Comparison of ENCODE assay signal across 27 cellular contexts in genomic region chrX:107541244-107541643, GRCh38.
DNase-seq lines count a peak whose midpoint lies in the region; ATAC-seq, FAIRE-seq and TF ChIP-seq lines count a peak whose summit lies in the region.
"Had no signal": no experiment of that assay in that cellular context is flagged by ENCODE, and none has a peak within 500 bp of the region (broad histone marks: within the 10 kb centered on the region; RNA-seq: fewer than 3 reads in every experiment).

No MANE protein-coding gene starts in this region.

- TF ChIP-seq CTCF in astrocyte (IDR thresholded peaks at IDR 0.05; ENCODE audit: insufficient read depth, low read depth, low read length): no peak

- H3K4me3 Mint-ChIP-seq in astrocyte (ENCODE audit: unreplicated experiment): no peak overlapping the region
- H3K4me3 Mint-ChIP-seq: activated naive CD4-positive, alpha-beta T cell treated with anti-CD3 and anti-CD28 coated beads, Interleukin-2, amount 50 U/mL, for 24 hours; naive thymus-derived CD4-positive, alpha-beta T cell; stimulated activated effector memory CD8-positive, alpha-beta T cell treated with anti-CD3 and anti-CD28 coated beads, Interleukin-12 subunit alpha, Interleukin-12 subunit beta, amount 100 ng/mL, for 72 hours; T-helper 17 cell had no signal

- H3K9me3 ChIP-seq in astrocyte (ENCODE audit: insufficient read depth, low read depth, low read length) (no peaks in the 10 kb centered on the region), mesenchymal stem cell (ENCODE audit: control insufficient read depth, low read length) (no peaks in the 10 kb centered on the region)
- H3K9me3 ChIP-seq: heart left ventricle, prostate gland, sigmoid colon had no signal

- no peak overlapping the region for H2BK5ac ChIP-seq in mesenchymal stem cell (ENCODE audit: low read depth, low read length, poor library complexity, severe bottlenecking)

- H3K4ac ChIP-seq in mesenchymal stem cell (ENCODE audit: low read depth in 1 of 2, low read length in 2 of 2): no peak overlapping the region

- no peak overlapping the region for H2BK120ac ChIP-seq in mesenchymal stem cell (ENCODE audit: low read depth, low read length)

- DNase-seq in DMS53 treated with DMSO at 0.1 percent for 48 hours (lab: John Stamatoyannopoulos, UW; ENCODE audit: unreplicated experiment): peak; percentile 30
- peak; percentile 12 for DNase-seq in LHCN-M2 (ENCODE audit: low read depth)
- peak; percentile 12 for DNase-seq in astrocyte (ENCODE audit: low read depth)
- DNase-seq in mesenchymal stem cell: peak; percentile 43
- no peak for DNase-seq in NCI-H2171 (lab: John Stamatoyannopoulos, UW)
- no peak for DNase-seq in middle frontal gyrus (ENCODE audit: extremely low spot score, low spot score)
- no peak for DNase-seq in HEK293T (ENCODE audit: extremely low spot score)
- DNase-seq: activated CD4-positive, alpha-beta T cell treated with anti-CD3 and anti-CD28 coated beads, Interleukin-2, amount 50 U/mL, for 48 hours; activated CD4-positive, CD25-positive, alpha-beta regulatory T cell treated with anti-CD3 and anti-CD28 coated beads, Interleukin-2, amount 50 U/mL, for 72 hours; activated CD8-positive, alpha-beta memory T cell treated with anti-CD3 and anti-CD28 coated beads, Interleukin-2, amount 50 U/mL, for 48 hours; amygdala; heart left ventricle; kidney; naive thymus-derived CD4-positive, alpha-beta T cell; NCI-H1105 treated with DMSO at 0.1 percent for 48 hours; NCI-H1930; NCI-H524; nucleus accumbens; SHP77; sigmoid colon; T-helper 17 cell had no signal

- no peaks in the 10 kb centered on the region for H3K27me3 Mint-ChIP-seq in astrocyte (ENCODE audit: low read depth, unreplicated experiment)
- H3K27me3 Mint-ChIP-seq: activated naive CD4-positive, alpha-beta T cell treated with anti-CD3 and anti-CD28 coated beads, Interleukin-2, amount 50 U/mL, for 24 hours had no signal

- H3K36me3 ChIP-seq in astrocyte (ENCODE audit: insufficient read depth, low read length) (no peaks in the 10 kb centered on the region), mesenchymal stem cell (ENCODE audit: control insufficient read depth in 1 of 2, insufficient read depth in 2 of 2, low read depth in 1 of 2, low read length in 2 of 2) (no peaks in the 10 kb centered on the region)
- H3K36me3 ChIP-seq: heart left ventricle, prostate gland, sigmoid colon had no signal

- no peak overlapping the region for H3K27ac ChIP-seq in astrocyte (ENCODE audit: low read depth, low read length)
- H3K27ac ChIP-seq in mesenchymal stem cell (ENCODE audit: low read length, poor library complexity, severe bottlenecking): no peak overlapping the region
- H3K27ac ChIP-seq: heart left ventricle, PC-9, prostate gland, sigmoid colon had no signal

- H3K23ac ChIP-seq in mesenchymal stem cell (ENCODE audit: low read length in 2 of 2): no peak overlapping the region

- H2BK12ac ChIP-seq in mesenchymal stem cell (ENCODE audit: low read length in 2 of 2): no peak overlapping the region

- H4K8ac ChIP-seq in mesenchymal stem cell (ENCODE audit: low read length): no peak overlapping the region

- whole genome bisulfite sequencing in mesenchymal stem cell: 100% methylated on average over 1 of the region's 1 CpG

- ATAC-seq in HG03520 (IDR thresholded peaks at IDR 0.05; ENCODE audit: unreplicated experiment): no peak
- ATAC-seq: heart left ventricle; K562; naive thymus-derived CD4-positive, alpha-beta T cell; stimulated activated effector memory CD8-positive, alpha-beta T cell treated with anti-CD3 and anti-CD28 coated beads, Interleukin-12 subunit alpha, Interleukin-12 subunit beta, amount 100 ng/mL, for 72 hours; T-helper 17 cell had no signal

- H2AK5ac ChIP-seq in mesenchymal stem cell (ENCODE audit: low read length, severe bottlenecking): no peak overlapping the region

- no peaks in the 10 kb centered on the region for H4K20me1 ChIP-seq in astrocyte (ENCODE audit: insufficient read depth, low read length)

- H3K9me3 Mint-ChIP-seq in astrocyte (ENCODE audit: unreplicated experiment): no peaks in the 10 kb centered on the region
- H3K9me3 Mint-ChIP-seq: activated naive CD4-positive, alpha-beta T cell treated with anti-CD3 and anti-CD28 coated beads, Interleukin-2, amount 50 U/mL, for 24 hours; naive thymus-derived CD4-positive, alpha-beta T cell; stimulated activated effector memory CD8-positive, alpha-beta T cell treated with anti-CD3 and anti-CD28 coated beads, Interleukin-12 subunit alpha, Interleukin-12 subunit beta, amount 100 ng/mL, for 72 hours had no signal

- CTCF ChIA-PET in HEK293T (lab: Yijun Ruan, JAX): interaction anchor here (0.8 kb wide), 1 partner anchor 514 kb away, joined by 3 read pairs; no protein-coding TSS in a partner anchor

- H2AFZ ChIP-seq in astrocyte (ENCODE audit: low read depth, low read length) (no peak overlapping the region), mesenchymal stem cell (ENCODE audit: low read depth, low read length) (no peak overlapping the region)
- H2AFZ ChIP-seq: PC-9 had no signal

- H4K91ac ChIP-seq in mesenchymal stem cell (ENCODE audit: low read length): no peak overlapping the region

- H3K79me2 ChIP-seq in astrocyte (ENCODE audit: insufficient read depth, low read length): no peaks in the 10 kb centered on the region

- H3K27me3 ChIP-seq in astrocyte (ENCODE audit: insufficient read depth, low read length) (no peaks in the 10 kb centered on the region), mesenchymal stem cell (ENCODE audit: control insufficient read depth in 1 of 2, insufficient read depth in 1 of 2, low read length in 2 of 2) (peaks cover 0 to 42% of the 10 kb centered on the region in 2 experiments)
- H3K27me3 ChIP-seq: sigmoid colon had no signal

- H3K9ac ChIP-seq in astrocyte (ENCODE audit: low read length) (no peak overlapping the region), mesenchymal stem cell (ENCODE audit: low read length) (no peak overlapping the region)

- no peak overlapping the region for H3K27ac Mint-ChIP-seq in astrocyte (ENCODE audit: unreplicated experiment)
- H3K27ac Mint-ChIP-seq: activated naive CD4-positive, alpha-beta T cell treated with anti-CD3 and anti-CD28 coated beads, Interleukin-2, amount 50 U/mL, for 24 hours; naive thymus-derived CD4-positive, alpha-beta T cell; stimulated activated effector memory CD8-positive, alpha-beta T cell treated with anti-CD3 and anti-CD28 coated beads, Interleukin-12 subunit alpha, Interleukin-12 subunit beta, amount 100 ng/mL, for 72 hours; T-helper 17 cell had no signal

- H3K4me1 ChIP-seq in astrocyte (ENCODE audit: insufficient read depth, low read length) (no peaks in the 10 kb centered on the region), mesenchymal stem cell (ENCODE audit: control insufficient read depth, insufficient read depth, low read depth, low read length) (no peaks in the 10 kb centered on the region)
- H3K4me1 ChIP-seq: heart left ventricle, prostate gland, sigmoid colon had no signal

- peaks cover 13% of the 10 kb centered on the region for H3K4me1 Mint-ChIP-seq in astrocyte (ENCODE audit: low read depth, unreplicated experiment)
- H3K4me1 Mint-ChIP-seq: activated naive CD4-positive, alpha-beta T cell treated with anti-CD3 and anti-CD28 coated beads, Interleukin-2, amount 50 U/mL, for 24 hours; stimulated activated effector memory CD8-positive, alpha-beta T cell treated with anti-CD3 and anti-CD28 coated beads, Interleukin-12 subunit alpha, Interleukin-12 subunit beta, amount 100 ng/mL, for 72 hours had no signal

- H3K4me2 ChIP-seq in astrocyte (ENCODE audit: low read length) (no peak overlapping the region), mesenchymal stem cell (ENCODE audit: low read length, poor library complexity, severe bottlenecking) (no peak overlapping the region)
- H3K4me2 ChIP-seq: PC-9 had no signal

- H2BK15ac ChIP-seq in mesenchymal stem cell (ENCODE audit: low read depth, poor library complexity, severe bottlenecking): no peak overlapping the region

- POLR2A ChIA-PET in HEK293T (lab: Yijun Ruan, JAX): interaction anchor here (5.2 kb wide), 1 partner anchor 87 kb away, joined by 21 read pairs; the partner anchor contains the start of gene PRPS1

- FAIRE-seq in astrocyte (lab: Jason Lieb, UNC): peak; percentile 98
- FAIRE-seq: K562, kidney had no signal

- no peak overlapping the region for H3K18ac ChIP-seq in mesenchymal stem cell (ENCODE audit: low read depth in 1 of 2, low read length in 2 of 2)

- H3K36me3 Mint-ChIP-seq in astrocyte (ENCODE audit: low read depth, unreplicated experiment): no peaks in the 10 kb centered on the region
- H3K36me3 Mint-ChIP-seq: activated naive CD4-positive, alpha-beta T cell treated with anti-CD3 and anti-CD28 coated beads, Interleukin-2, amount 50 U/mL, for 24 hours; naive thymus-derived CD4-positive, alpha-beta T cell had no signal

- no peaks in the 10 kb centered on the region for H3K79me1 ChIP-seq in mesenchymal stem cell (replicated peaks; ENCODE audit: low read length, poor library complexity, severe bottlenecking)

- H3K14ac ChIP-seq in mesenchymal stem cell (ENCODE audit: low read length in 2 of 2): no peak overlapping the region

- no peak overlapping the region for H3K4me3 ChIP-seq in astrocyte (ENCODE audit: insufficient read depth, low read depth, low read length)
- H3K4me3 ChIP-seq in mesenchymal stem cell (ENCODE audit: insufficient read depth in 1 of 2, low read depth in 1 of 2, low read length in 2 of 2): no peak overlapping the region
- H3K4me3 ChIP-seq: heart left ventricle, K562, PC-9, prostate gland, sigmoid colon had no signal

TF ChIP-seq in HEK293T, 16 proteins besides CTCF, POLR2A, EP300 and RAD21:
- no peak for TF ChIP-seq SUZ12 (IDR thresholded peaks at IDR 0.05)
- TF ChIP-seq HDGF (IDR thresholded peaks at IDR 0.05; ENCODE audit: borderline replicate concordance): no peak
- no peak for TF ChIP-seq CTBP1 (IDR thresholded peaks at IDR 0.05; ENCODE audit: borderline replicate concordance)
- no peak for TF ChIP-seq ZNF384 (IDR thresholded peaks at IDR 0.05)
- no peak for TF ChIP-seq BHLHE40 (IDR thresholded peaks at IDR 0.05; ENCODE audit: borderline replicate concordance)
- no peak for TF ChIP-seq SP1 (IDR thresholded peaks at IDR 0.05)
- no peak for TF ChIP-seq ELF4 (IDR thresholded peaks at IDR 0.05)
- no peak for TF ChIP-seq FOXA1 (IDR thresholded peaks at IDR 0.05)
- TF ChIP-seq FOXK2 (IDR thresholded peaks at IDR 0.05): no peak
- no peak for TF ChIP-seq ARNT (IDR thresholded peaks at IDR 0.05)
- no peak for TF ChIP-seq NFRKB (IDR thresholded peaks at IDR 0.05)
- TF ChIP-seq L3MBTL2 (conservative IDR thresholded peaks at IDR 0.05): no peak
- no peak for TF ChIP-seq TARDBP (IDR thresholded peaks at IDR 0.05)

Comparison
In these comparisons a context has a peak if more than half of its experiments do, and no peak if none do; other contexts are left out.
1. DNase-seq: peak in DMS53 treated with DMSO at 0.1 percent for 48 hours (single experiment), LHCN-M2 (single experiment), astrocyte (single experiment) and mesenchymal stem cell (single experiment); none in NCI-H2171 (single experiment), middle frontal gyrus (single experiment) and HEK293T (single experiment).